9 cellular contexts compared by ENCODE assay signal in the genomic region with DNA sequence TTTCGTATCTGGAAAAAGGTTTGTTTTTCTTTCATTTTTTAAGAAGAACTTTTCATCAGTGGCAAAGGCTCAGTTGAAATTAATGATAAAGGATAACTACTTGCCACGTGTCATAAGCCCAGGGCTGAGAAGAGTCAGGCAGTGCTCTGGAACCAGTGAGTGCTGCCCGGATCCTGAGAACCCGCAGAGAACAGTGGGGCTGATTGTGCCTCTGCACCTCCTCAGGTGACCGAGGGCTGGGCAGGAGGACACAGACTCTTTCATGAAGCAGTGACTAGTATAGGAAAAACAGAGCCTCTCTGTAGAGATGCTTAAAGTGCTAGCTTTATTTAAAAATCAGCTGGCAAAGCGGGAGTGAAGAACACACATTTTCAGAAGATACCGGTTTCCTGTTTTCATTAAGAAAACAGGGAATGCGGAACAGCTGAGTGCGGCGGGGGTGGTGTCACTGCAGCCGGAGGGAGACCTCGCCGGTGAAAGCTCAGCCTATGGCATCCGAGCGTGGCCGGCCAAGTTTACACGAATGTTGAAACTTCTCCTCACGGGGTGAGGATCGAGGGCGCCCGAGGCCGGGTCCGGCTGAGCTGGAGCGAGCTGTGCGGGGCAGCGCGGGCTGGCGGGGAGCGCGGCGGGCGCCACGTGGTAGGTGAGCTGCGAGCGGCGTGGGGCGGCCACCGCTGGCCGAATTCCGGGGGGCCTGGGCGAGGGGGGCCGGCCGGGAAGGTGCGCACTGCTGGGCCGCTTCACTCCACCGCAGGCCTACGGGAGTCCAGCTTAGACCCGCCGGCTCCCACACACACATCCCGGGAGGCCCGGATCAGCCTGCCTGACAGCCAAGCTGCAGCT.
DNase-seq lines count a peak whose midpoint lies in the region; ATAC-seq, FAIRE-seq and TF ChIP-seq lines count a peak whose summit lies in the region.
"Had no signal": no experiment of that assay in that cellular context is flagged by ENCODE, and none has a peak within 500 bp of the region (broad histone marks: within the 10 kb centered on the region; RNA-seq: fewer than 3 reads in every experiment).

No MANE protein-coding gene starts in this region.

- WGBS in pancreas, 2 donors = 0 to 1% methylated on average over 47 to 51 of the region's 51 CpGs

- H3K36me3 ChIP-seq in left ventricle myocardium inferior (peaks cover 22% of the 10 kb centered on the region), pancreas (peaks cover 3 to 12% (median 6%) of the 10 kb centered on the region in 3 donors)

- H3K4me1 ChIP-seq in left ventricle myocardium inferior (peaks cover 90% of the 10 kb centered on the region), pancreas (peaks cover 8 to 21% (median 14%) of the 10 kb centered on the region in 3 donors)

- intact Hi-C loops in left ventricle myocardium inferior (cut with micrococcal nuclease) (no loop called here), pancreas (cut with DNase I) (no loop called here)

- DNase-seq in RPMI8226 (peak; percentile 68), anterior cingulate cortex (lab: John Stamatoyannopoulos, UW) (peak in 49 of 58 donors; percentile 15 to 79 (median 52)), left ventricle myocardium inferior (peak; percentile 62), pancreas (peak; percentile 45 to 85 (median 68))

- TF ChIP-seq CTCF in 22Rv1 (IDR thresholded peaks at IDR 0.05) (no peak), left ventricle myocardium inferior (IDR thresholded peaks at IDR 0.05; ENCODE audit: borderline replicate concordance) (no peak), pancreas (IDR thresholded peaks at IDR 0.05) (no peak)

- H3K27ac ChIP-seq in 22Rv1 (peak overlapping the region; percentile 67), left ventricle myocardium inferior (replicated peaks) (peak overlapping the region; percentile 75), pancreas (peak overlapping the region; percentile 68 to 90 (median 88))

- H3K4me3 ChIP-seq in left ventricle myocardium inferior (peak overlapping the region; percentile 69), pancreas (peak overlapping the region; percentile 40 to 62 (median 58))

- no peaks in the 10 kb centered on the region for H3K27me3 ChIP-seq in left ventricle myocardium inferior (ENCODE audit: low read depth)
- no peaks in the 10 kb centered on the region for H3K27me3 ChIP-seq in pancreas

- H3K9me3 ChIP-seq in left ventricle myocardium inferior (replicated peaks) = no peaks in the 10 kb centered on the region
- no peaks in the 10 kb centered on the region for H3K9me3 ChIP-seq in pancreas

- no peak for FAIRE-seq in pancreas (lab: Jason Lieb, UNC)
- FAIRE-seq: islet of Langerhans had no signal

- ATAC-seq in GM21367 (IDR thresholded peaks at IDR 0.05; ENCODE audit: unreplicated experiment) (peak; percentile 62), pancreas (peak; percentile 64 to 82 (median 76)), GM19023 (IDR thresholded peaks at IDR 0.05; ENCODE audit: unreplicated experiment) (no peak), HG02938 (IDR thresholded peaks at IDR 0.05; ENCODE audit: unreplicated experiment) (no peak)

Comparison
In these comparisons a context has a peak if more than half of its experiments do, and no peak if none do; other contexts are left out.
1. ATAC-seq: peak in GM21367 (single experiment) and pancreas (4 of 4); none in GM19023 (single experiment) and HG02938 (single experiment).
2. Peak in every context shown above with its lines, with median percentiles within 50 percentile points of each other: H3K27ac ChIP-seq and DNase-seq.